ENCODE assay signal across 16 cellular contexts in the genomic region with DNA sequence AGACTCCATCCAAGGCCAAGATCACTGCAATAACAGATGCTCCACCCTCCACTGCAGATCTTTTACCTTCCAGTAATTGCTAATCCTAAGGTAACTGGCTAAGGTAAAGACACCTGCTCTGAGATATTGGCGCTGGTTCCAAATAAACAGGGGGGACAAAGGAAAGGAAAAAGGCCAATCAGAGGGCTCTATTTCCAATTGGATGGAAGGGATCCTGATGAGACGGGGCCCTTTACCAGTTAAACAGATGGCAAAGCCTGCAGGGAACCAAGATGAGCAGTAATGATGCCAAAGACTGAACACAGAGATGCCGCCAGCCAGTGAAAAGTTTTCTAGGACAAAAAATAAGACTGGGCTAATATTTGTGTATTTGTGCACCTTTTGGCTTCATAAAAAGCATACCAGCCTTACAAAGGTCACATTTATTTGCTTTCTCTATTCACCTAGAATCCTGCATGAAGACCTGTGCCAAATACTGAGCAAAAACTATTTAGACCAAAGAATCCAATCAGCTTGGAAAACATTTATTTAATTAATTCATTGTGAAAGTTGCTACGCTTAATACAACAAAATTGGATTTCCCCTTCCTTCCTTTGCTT.
DNase-seq lines count a peak whose midpoint lies in the region; ATAC-seq and TF ChIP-seq lines count a peak whose summit lies in the region.
"Had no signal": no experiment of that assay in that cellular context is flagged by ENCODE, and none has a peak within 500 bp of the region (broad histone marks: within the 10 kb centered on the region; RNA-seq: fewer than 3 reads in every experiment).

No MANE protein-coding gene starts in this region.

- H3K27me3 ChIP-seq in BE2C: no peaks in the 10 kb centered on the region
- H3K27me3 ChIP-seq in mammary epithelial cell (ENCODE audit: insufficient read depth, low read length): no peaks in the 10 kb centered on the region

- DNase-seq in COLO668 (lab: John Stamatoyannopoulos, UW; ENCODE audit: unreplicated experiment) (peak; percentile 35), NCI-H1092 treated with DMSO at 0.1 percent for 48 hours (lab: John Stamatoyannopoulos, UW) (peak; percentile 73), NCI-H345 treated with DMSO at 0.1 percent for 48 hours (lab: John Stamatoyannopoulos, UW; ENCODE audit: unreplicated experiment) (peak; percentile 35), left colon (no peak), BE2C (no peak), KG1 (lab: John Stamatoyannopoulos, UW) (no peak), mammary epithelial cell (no peak)
- DNase-seq: activated CD4-positive, alpha-beta T cell treated with anti-CD3 and anti-CD28 coated beads, Interleukin-2, amount 10 ng/mL, durations not matched to agents 7 days and 5 days; activated T-cell treated with anti-CD3 and anti-CD28 coated beads, Interleukin-2, amount 50 U/mL, for 48 hours; CD4-positive, alpha-beta memory T cell; NCI-H526 treated with DMSO at 0.1 percent for 48 hours; retina; Right ventricle myocardium superior; stimulated activated CD4-positive, alpha-beta T cell treated with anti-CD3 and anti-CD28 coated beads, Interleukin-4, amount 100 ng/mL, for 1 hour had no signal

- dilution Hi-C loops in mammary epithelial cell (cut with HindIII; ENCODE audit: low sequenced_read_pairs): no loop called here

- peak; percentile 58 for ATAC-seq in left colon
- ATAC-seq in HG03378 (IDR thresholded peaks at IDR 0.05; ENCODE audit: unreplicated experiment): no peak

- H2AFZ ChIP-seq in mammary epithelial cell (ENCODE audit: low read depth, low read length): no peak overlapping the region

- CTCF ChIA-PET in mammary epithelial cell (lab: Charles Lee; ENCODE audit: low non-redundant PET): no interaction called here

- no peak for TF ChIP-seq CTCF in BE2C (IDR thresholded peaks at IDR 0.05; ENCODE audit: low read depth, low read length)
- TF ChIP-seq CTCF in mammary epithelial cell (conservative IDR thresholded peaks at IDR 0.05 in 1 of 2, IDR thresholded peaks at IDR 0.05 in 1 of 2; ENCODE audit: extremely low read depth in 1 of 2, insufficient read depth in 1 of 2, low read depth in 1 of 2, low read length in 2 of 2): no peak

- intact Hi-C loops in left colon (cut with DNase I, micrococcal nuclease) (no loop called here), mammary epithelial cell (cut with micrococcal nuclease) (no loop called here)

- no peaks in the 10 kb centered on the region for H3K9me3 ChIP-seq in BE2C
- no peaks in the 10 kb centered on the region for H3K9me3 ChIP-seq in mammary epithelial cell (replicated peaks; ENCODE audit: insufficient read depth, low read length)

- peaks cover 75% of the 10 kb centered on the region for H3K79me2 ChIP-seq in mammary epithelial cell (ENCODE audit: insufficient read depth, low read length)

- WGBS in mammary epithelial cell (ENCODE audit: low coverage, missing lambda C conversion rate): 75% methylated on average over 4 of the region's 4 CpGs

- H3K4me3 ChIP-seq in BE2C (ENCODE audit: low read depth, low read length) (no peak overlapping the region), mammary epithelial cell (replicated peaks in 1 of 3; ENCODE audit: insufficient read depth in 1 of 3, low read depth in 2 of 3, low read length in 3 of 3) (no peak overlapping the region)

- in situ Hi-C loops in mammary epithelial cell (cut with MboI; ENCODE audit: low sequenced_read_pairs in 2 of 2): no loop called here

- H3K36me3 ChIP-seq in BE2C: no peaks in the 10 kb centered on the region; the same call in 1 of the 2 replicates
- no peaks in the 10 kb centered on the region for H3K36me3 ChIP-seq in mammary epithelial cell (ENCODE audit: insufficient read depth, low read length)

- no peaks in the 10 kb centered on the region for H4K20me1 ChIP-seq in mammary epithelial cell (ENCODE audit: insufficient read depth, low read length)

- no peak overlapping the region for H3K4me2 ChIP-seq in mammary epithelial cell (ENCODE audit: insufficient read depth, low read depth, low read length)
- H3K4me2 ChIP-seq: KMS-11 had no signal

- no peak overlapping the region for H3K9ac ChIP-seq in mammary epithelial cell (ENCODE audit: insufficient read depth, low read length)
- H3K9ac ChIP-seq: KMS-11 had no signal

- H3K4me1 ChIP-seq in BE2C (peaks cover 33% of the 10 kb centered on the region), mammary epithelial cell (ENCODE audit: insufficient read depth, low read length) (peaks cover 23% of the 10 kb centered on the region)

- H3K27ac ChIP-seq in mammary epithelial cell (ENCODE audit: insufficient read depth, low read depth, low read length): no peak overlapping the region
- H3K27ac ChIP-seq: KMS-11 had no signal

- no TSS peak for BruUV-seq in mammary epithelial cell (replicated peaks; lab: Mats Ljungman, UMichigan)

Comparison
In these comparisons a context has a peak if more than half of its experiments do, and no peak if none do; other contexts are left out.
1. DNase-seq: peak in COLO668 (single experiment), NCI-H1092 treated with DMSO at 0.1 percent for 48 hours (single experiment) and NCI-H345 treated with DMSO at 0.1 percent for 48 hours (single experiment); none in left colon (0 of 2), BE2C (single experiment), KG1 (single experiment) and mammary epithelial cell (single experiment).